In genomic region chrX:49812177-49812576, GRCh38 we compare ENCODE assay signal across 10 cellular contexts. TPM values are rescaled to one million over a fixed set of nuclear protein-coding genes. Genes with fewer than 3 reads are reported as not detected.
"Had no signal": no experiment of that assay in that cellular context is flagged by ENCODE, and none has a peak within 500 bp of the region (broad histone marks: within the 10 kb centered on the region; RNA-seq: fewer than 3 reads in every experiment).

No MANE protein-coding gene starts in this region.

- H3K9me3 Mint-ChIP-seq: HFFc6 had no signal

- H3K4me3 Mint-ChIP-seq: HFFc6 had no signal

- DNase-seq: GM23248, GOT3, H7, HFFc6, IMR-90 had no signal

- H3K4me3 ChIP-seq: GM23248, HAP-1, K562 had no signal

- H3K9me3 ChIP-seq: HAP-1 had no signal

- H3K4me1 ChIP-seq: HAP-1 had no signal

- H3K27ac Mint-ChIP-seq: HFFc6 had no signal

- H3K27ac ChIP-seq: GM23248, HL-60 had no signal

- H2AFZ ChIP-seq: GM23248 had no signal

RNA-seq across cellular contexts. Expression of gene PAGE4, which starts 16.9 kb away (rescaled TPM):
- total RNA-seq: GM23248, H4, H7, HFFc6, HT1080, IMR-90 had no signal
- polyA plus RNA-seq: GM23248, IMR-90 had no signal
